ENCODE assay signal across 25 cellular contexts in genomic region chr17:2911755-2912111, GRCh38.
"Had no signal": no experiment of that assay in that cellular context is flagged by ENCODE, and none has a peak within 500 bp of the region (broad histone marks: within the 10 kb centered on the region; RNA-seq: fewer than 3 reads in every experiment).

No MANE protein-coding gene starts in this region.

- H3K36me3 ChIP-seq: breast epithelium, neural progenitor cell, right lobe of liver, thyroid gland, upper lobe of right lung had no signal

- DNase-seq: activated CD4-positive, alpha-beta memory T cell treated with anti-CD3 and anti-CD28 coated beads, Interleukin-2, amount 10 ng/mL, durations not matched to agents 7 days and 5 days; activated CD4-positive, alpha-beta T cell treated with anti-CD3 and anti-CD28 coated beads for 1 hour; activated CD4-positive, alpha-beta T cell treated with anti-CD3 and anti-CD28 coated beads, Interleukin-2, amount 10 ng/mL, durations not matched to agents 7 days and 5 days; activated gamma-delta T cell treated with Interleukin-2 at 50 U/mL for 16 hours; activated naive CD4-positive, alpha-beta T cell treated with anti-CD3 and anti-CD28 coated beads, Interleukin-2, amount 50 U/mL, for 16 hours; activated T-cell treated with anti-CD3 and anti-CD28 coated beads, Interleukin-2, amount 50 U/mL, for 4 hours; amniotic stem cell; dermis blood vessel endothelial cell; effector CD4-positive, alpha-beta T cell; naive thymus-derived CD4-positive, alpha-beta T cell; occipital lobe; right lobe of liver; stimulated activated CD4-positive, alpha-beta T cell treated with anti-CD3 and anti-CD28 coated beads, Interleukin-12 subunit alpha, Interleukin-12 subunit beta, amount 100 ng/mL, for 4 hours; stimulated activated CD4-positive, alpha-beta T cell treated with anti-CD3 and anti-CD28 coated beads, Interleukin-4, amount 100 ng/mL, for 24 hours; stomach; T-helper 17 cell; T1000; thyroid gland; upper lobe of right lung had no signal

- ATAC-seq: activated T-cell treated with anti-CD3 and anti-CD28 coated beads, Interleukin-2, amount 50 U/mL, for 4 hours; activated T-helper 17 cell treated with anti-CD3 and anti-CD28 coated beads, Interleukin-2, amount 50 U/mL, for 72 hours; naive thymus-derived CD4-positive, alpha-beta T cell; right lobe of liver; T-helper 17 cell; upper lobe of right lung had no signal

- H3K36me3 Mint-ChIP-seq: mesothelial cell of epicardium, neural progenitor cell had no signal

- H3K9me3 Mint-ChIP-seq: activated CD4-positive, alpha-beta memory T cell treated with anti-CD3 and anti-CD28 coated beads, Interleukin-2, amount 10 ng/mL, durations not matched to agents 7 days and 5 days; central memory CD8-positive, alpha-beta T cell; stimulated activated memory B cell treated with anti-CD40 and anti-IgM and Interleukin-4, amounts not matched to agents 10 μg/mL and 1 μg/mL and 100 μg/mL, for 72 hours had no signal

- H3K9me3 ChIP-seq: breast epithelium, right lobe of liver, stomach, thyroid gland, upper lobe of right lung had no signal

- H3K4me1 ChIP-seq: breast epithelium, right lobe of liver, upper lobe of right lung had no signal

- H3K27ac Mint-ChIP-seq: activated CD4-positive, alpha-beta memory T cell treated with anti-CD3 and anti-CD28 coated beads, Interleukin-2, amount 10 ng/mL, durations not matched to agents 7 days and 5 days; activated CD4-positive, alpha-beta T cell treated with anti-CD3 and anti-CD28 coated beads, Interleukin-2, amount 10 ng/mL, durations not matched to agents 7 days and 5 days; activated T-helper 17 cell treated with anti-CD3 and anti-CD28 coated beads, Interleukin-2, amount 50 U/mL, for 72 hours; mesothelial cell of epicardium; stimulated activated memory B cell treated with anti-CD40 and anti-IgM and Interleukin-4, amounts not matched to agents 10 μg/mL and 1 μg/mL and 100 μg/mL, for 72 hours; T-helper 17 cell had no signal

- H3K4me3 ChIP-seq: breast epithelium, neural progenitor cell, right lobe of liver, stomach, thyroid gland, upper lobe of right lung had no signal

- H3K27ac ChIP-seq: breast epithelium, neural progenitor cell, right lobe of liver, thyroid gland, upper lobe of right lung had no signal

- H3K4me3 Mint-ChIP-seq: activated CD4-positive, alpha-beta memory T cell treated with anti-CD3 and anti-CD28 coated beads, Interleukin-2, amount 10 ng/mL, durations not matched to agents 7 days and 5 days; activated CD4-positive, alpha-beta T cell treated with anti-CD3 and anti-CD28 coated beads, Interleukin-2, amount 10 ng/mL, durations not matched to agents 7 days and 5 days; activated T-cell treated with anti-CD3 and anti-CD28 coated beads, Interleukin-2, amount 50 U/mL, for 4 hours; activated T-helper 17 cell treated with anti-CD3 and anti-CD28 coated beads, Interleukin-2, amount 50 U/mL, for 72 hours; central memory CD8-positive, alpha-beta T cell; mesothelial cell of epicardium; naive thymus-derived CD4-positive, alpha-beta T cell; neural progenitor cell; stimulated activated memory B cell treated with anti-CD40 and anti-IgM and Interleukin-4, amounts not matched to agents 10 μg/mL and 1 μg/mL and 100 μg/mL, for 72 hours; T-helper 17 cell had no signal

- H3K27me3 ChIP-seq: breast epithelium, neural progenitor cell, right lobe of liver, stomach, thyroid gland, upper lobe of right lung had no signal
